Comparison of ENCODE assay signal across 23 cellular contexts in genomic region chr1:92764116-92764515, GRCh38. TPM values are rescaled to one million over a fixed set of nuclear protein-coding genes. Genes with fewer than 3 reads are reported as not detected.
DNase-seq lines count a peak whose midpoint lies in the region; ATAC-seq, FAIRE-seq and TF ChIP-seq lines count a peak whose summit lies in the region.
"Had no signal": no experiment of that assay in that cellular context is flagged by ENCODE, and none has a peak within 500 bp of the region (broad histone marks: within the 10 kb centered on the region; RNA-seq: fewer than 3 reads in every experiment).

No MANE protein-coding gene starts in this region.

- intact Hi-C loops in left ventricle myocardium superior (cut with micrococcal nuclease): no loop called here

- no peaks in the 10 kb centered on the region for H3K36me3 ChIP-seq in astrocyte (ENCODE audit: insufficient read depth, low read length)
- H3K36me3 ChIP-seq: BE2C had no signal

- H3K4me1 Mint-ChIP-seq in astrocyte (ENCODE audit: low read depth, unreplicated experiment): peaks cover 3% of the 10 kb centered on the region
- H3K4me1 Mint-ChIP-seq: CD8-positive, alpha-beta memory T cell had no signal

- ATAC-seq in left ventricle myocardium superior (no peak), GM21381 (IDR thresholded peaks at IDR 0.05; ENCODE audit: unreplicated experiment) (no peak)
- ATAC-seq: GM12878 had no signal

- peaks cover 56% of the 10 kb centered on the region for H4K20me1 ChIP-seq in astrocyte (ENCODE audit: insufficient read depth, low read length)

- H3K27me3 ChIP-seq in astrocyte (ENCODE audit: insufficient read depth, low read length): no peaks in the 10 kb centered on the region
- H3K27me3 ChIP-seq: BE2C; BLaER1 treated with 17β-estradiol and CSF1 and Interleukin-3, amounts not matched to agents 10 nM and 100 nM had no signal

- no peak overlapping the region for H3K4me2 ChIP-seq in astrocyte (ENCODE audit: low read length)
- H3K4me2 ChIP-seq: BLaER1 treated with 17β-estradiol and CSF1 and Interleukin-3, amounts not matched to agents 10 nM and 100 nM had no signal

- H3K27ac ChIP-seq in astrocyte (ENCODE audit: low read depth, low read length): no peak overlapping the region
- H3K27ac ChIP-seq: 22Rv1; BLaER1 treated with 17β-estradiol and CSF1 and Interleukin-3, amounts not matched to agents 10 nM and 100 nM; GM23248 had no signal

- no peak overlapping the region for H3K9ac ChIP-seq in astrocyte (ENCODE audit: low read length)
- H3K9ac ChIP-seq: BLaER1 treated with 17β-estradiol and CSF1 and Interleukin-3, amounts not matched to agents 10 nM and 100 nM; GM23248 had no signal

- H3K36me3 Mint-ChIP-seq in astrocyte (ENCODE audit: low read depth, unreplicated experiment): peaks cover 3% of the 10 kb centered on the region
- H3K36me3 Mint-ChIP-seq: CD8-positive, alpha-beta memory T cell had no signal

- H3K4me1 ChIP-seq in astrocyte (ENCODE audit: insufficient read depth, low read length): no peaks in the 10 kb centered on the region
- H3K4me1 ChIP-seq: BE2C had no signal

- DNase-seq in NCI-H226 (peak; percentile 4), astrocyte (ENCODE audit: low read depth) (peak; percentile 29), iris pigment epithelial cell (ENCODE audit: low read depth) (peak; percentile 23), left ventricle myocardium superior (no peak), cerebellar nuclear complex (lab: John Stamatoyannopoulos, UW) (no peak)
- DNase-seq: BE2C; CD4-positive, alpha-beta T cell; CD8-positive, alpha-beta memory T cell; DMS 273 treated with DMSO at 0.1 percent for 48 hours; DMS79; EL; GDM1; GM23248; H7; HCEC 1CT had no signal

- no peak overlapping the region for H3K27ac Mint-ChIP-seq in astrocyte (ENCODE audit: unreplicated experiment)
- H3K27ac Mint-ChIP-seq: CD14-positive monocyte; CD4-positive, alpha-beta T cell had no signal

- H3K4me3 ChIP-seq in astrocyte (ENCODE audit: insufficient read depth, low read depth, low read length): no peak overlapping the region
- H3K4me3 ChIP-seq: BLaER1 treated with 17β-estradiol and CSF1 and Interleukin-3, amounts not matched to agents 10 nM and 100 nM; GM12878; GM23248 had no signal

- H3K9me3 ChIP-seq in astrocyte (ENCODE audit: insufficient read depth, low read depth, low read length): no peaks in the 10 kb centered on the region
- H3K9me3 ChIP-seq: BE2C had no signal

- H3K9me3 Mint-ChIP-seq in astrocyte (ENCODE audit: unreplicated experiment): peaks cover 2% of the 10 kb centered on the region

- no peak overlapping the region for H2AFZ ChIP-seq in astrocyte (ENCODE audit: low read depth, low read length)
- H2AFZ ChIP-seq: GM23248 had no signal

- no peak for FAIRE-seq in astrocyte (lab: Jason Lieb, UNC)
- FAIRE-seq: D721Med, GM12878, GM18507, H1 had no signal

- peaks cover 87% of the 10 kb centered on the region for H3K79me2 ChIP-seq in astrocyte (ENCODE audit: insufficient read depth, low read length)

- no peak overlapping the region for H3K4me3 Mint-ChIP-seq in astrocyte (ENCODE audit: unreplicated experiment)
- H3K4me3 Mint-ChIP-seq: CD14-positive monocyte; CD4-positive, alpha-beta T cell; CD8-positive, alpha-beta memory T cell had no signal

- no peaks in the 10 kb centered on the region for H3K27me3 Mint-ChIP-seq in astrocyte (ENCODE audit: low read depth, unreplicated experiment)
- H3K27me3 Mint-ChIP-seq: CD4-positive, alpha-beta T cell had no signal

- no peak for TF ChIP-seq CTCF in astrocyte (IDR thresholded peaks at IDR 0.05; ENCODE audit: insufficient read depth, low read depth, low read length)

RNA-seq across cellular contexts. Expression of gene EVI5, which starts 20.8 kb away (rescaled TPM):
- total RNA-seq in astrocyte (80.3 and 80.4 TPM in 2 replicates), left ventricle myocardium superior (21.2 TPM)

Comparison
In these comparisons a context has a peak if more than half of its experiments do, and no peak if none do; other contexts are left out.
1. DNase-seq: peak in NCI-H226 (single experiment), astrocyte (single experiment) and iris pigment epithelial cell (single experiment); none in left ventricle myocardium superior (single experiment) and cerebellar nuclear complex (0 of 2).